8 cellular contexts compared by ENCODE assay signal in genomic region chr19:37466798-37467607, GRCh38. TPM values are rescaled to one million over a fixed set of nuclear protein-coding genes. Genes with fewer than 3 reads are reported as not detected.
DNase-seq lines count a peak whose midpoint lies in the region; ATAC-seq and TF ChIP-seq lines count a peak whose summit lies in the region.

Gene ZNF569, minus strand, starts transcription at chr19:37467444. Its CDS starts 22,523 bp downstream, at chr19:37444921.

- intact Hi-C loops in colonic mucosa (cut with DNase I), result no loop called here

- peak; percentile 64 for ATAC-seq in HG03196 (IDR thresholded peaks at IDR 0.05; ENCODE audit: unreplicated experiment)

- H3K27ac ChIP-seq in colonic mucosa, result peak within 1 kb of the TSS; percentile 87
- H3K27ac ChIP-seq in layer of hippocampus (ENCODE audit: low read depth, low read length), result peak within 1 kb of the TSS; percentile 94

- H3K27me3 ChIP-seq in colonic mucosa (no peaks in the 10 kb centered on the region), layer of hippocampus (ENCODE audit: control insufficient read depth, insufficient read depth, low read length) (no peaks in the 10 kb centered on the region)

- peaks cover 7% of the 10 kb centered on the region for H3K4me1 ChIP-seq in colonic mucosa

- H3K9me3 ChIP-seq in colonic mucosa, result no peaks in the 10 kb centered on the region

- H3K4me3 ChIP-seq in colonic mucosa, result peak within 1 kb of the TSS; percentile 93

- TF ChIP-seq POLR2A in GM18951 (IDR thresholded peaks at IDR 0.05; ENCODE audit: extremely low read depth, insufficient read depth, insufficient read length), result peak; percentile 82

- H3K36me3 ChIP-seq in colonic mucosa, result no peaks in the 10 kb centered on the region

- peak within 1 kb of the TSS; percentile 85 to 91 for H3K9ac ChIP-seq in colonic mucosa (ENCODE audit: low read depth in 2 of 2, low read length in 2 of 2)

- in situ Hi-C loops in GM18951 (cut with MboI; ENCODE audit: low sequenced_read_pairs, unreplicated experiment), result no loop called here

- TF ChIP-seq CTCF in colonic mucosa (IDR thresholded peaks at IDR 0.05), result no peak

- DNase-seq in AG08396 (ENCODE audit: low spot score), result peak; percentile 81
- DNase-seq in NCI-H446 treated with DMSO at 0.1 percent for 48 hours (lab: John Stamatoyannopoulos, UW), result peak; percentile 80
- DNase-seq in activated CD4-positive, alpha-beta T cell treated with anti-CD3 and anti-CD28 coated beads for 48 hours, result peak; percentile 89
- peak; percentile 93 for DNase-seq in colonic mucosa
- DNase-seq in stimulated activated CD4-positive, alpha-beta T cell treated with anti-CD3 and anti-CD28 coated beads, Interleukin-1b, Interleukin-23, amount 100 ng/mL, for 24 hours (ENCODE audit: low read depth in 4 of 4, low spot score in 1 of 4), result peak; percentile 55 to 82 (median 72)

RNA-seq across cellular contexts. Expression of gene ZNF569, which starts in this region (rescaled TPM):
- 1 to 10 TPM; 1.1 to 1.4 TPM for total RNA-seq in colonic mucosa

Comparison
In these comparisons a context has a peak if more than half of its experiments do, and no peak if none do; other contexts are left out.
1. Peak in every context shown above with its lines: DNase-seq, ATAC-seq, H3K4me3 ChIP-seq and H3K27ac ChIP-seq.